Comparison of ENCODE assay signal across 10 cellular contexts in genomic region chr2:15748736-15749323, GRCh38.
A peak's percentile ranks its signal among the peaks of the same experiment; 100 is the strongest.
DNase-seq lines count a peak whose midpoint lies in the region; ATAC-seq and TF ChIP-seq lines count a peak whose summit lies in the region.
"Had no signal": no experiment of that assay in that cellular context is flagged by ENCODE, and none has a peak within 500 bp of the region (broad histone marks: within the 10 kb centered on the region; RNA-seq: fewer than 3 reads in every experiment).

No MANE protein-coding gene starts in this region.

- H2AFZ ChIP-seq in PC-9 = no peak overlapping the region

- H3K79me2 ChIP-seq in PC-9 (ENCODE audit: low read depth) = no peaks in the 10 kb centered on the region

- DNase-seq in A673 (ENCODE audit: low spot score) (peak; percentile 41), PC-9 (no peak), iPS DF 19.7 (ENCODE audit: low read depth, low spot score) (peak; percentile 54), SKM-1 treated with dmso at 0.1 percent for 144 hours (lab: John Stamatoyannopoulos, UW; ENCODE audit: unreplicated experiment) (no peak)
- DNase-seq: dorsolateral prefrontal cortex had no signal

- H3K9me2 ChIP-seq in PC-9 (ENCODE audit: insufficient read depth) = no peaks in the 10 kb centered on the region

- H3K4me3 ChIP-seq in A673 (ENCODE audit: low read depth, low read length, poor library complexity, severe bottlenecking) (no peak overlapping the region), PC-9 (no peak overlapping the region)
- H3K4me3 ChIP-seq: dorsolateral prefrontal cortex, pancreas had no signal

- no peaks in the 10 kb centered on the region for H4K20me1 ChIP-seq in PC-9 (ENCODE audit: insufficient read depth)

- intact Hi-C loops in A673 (cut with micrococcal nuclease; ENCODE audit: unreplicated experiment) (loop anchor here (5.0 kb wide), 1 partner anchor 112 kb away; no protein-coding TSS in a partner anchor), PC-9 (cut with micrococcal nuclease; ENCODE audit: unreplicated experiment) (no loop called here)

- BruUV-seq in A673 (replicated peaks; lab: Mats Ljungman, UMichigan) (no TSS peak), PC-9 (replicated peaks; lab: Mats Ljungman, UMichigan) (no TSS peak)

- CTCF ChIA-PET in A673 (lab: Charles Lee) = no interaction called here
- CTCF ChIA-PET in PC-9 (lab: Charles Lee) = no interaction called here

- no peaks in the 10 kb centered on the region for H3K27me3 ChIP-seq in A673 (replicated peaks; ENCODE audit: insufficient read depth, low read depth, low read length, poor library complexity)
- H3K27me3 ChIP-seq in PC-9 (ENCODE audit: insufficient read depth, low read depth) = peaks cover 87% of the 10 kb centered on the region
- H3K27me3 ChIP-seq: dorsolateral prefrontal cortex, pancreas had no signal

- peak; percentile 61 for TF ChIP-seq CTCF in A673 (conservative IDR thresholded peaks at IDR 0.05; ENCODE audit: low read depth, low read length)
- TF ChIP-seq CTCF in GM12872 (IDR thresholded peaks at IDR 0.05; ENCODE audit: insufficient read depth, low read depth, low read length) = peak; percentile 76
- peak; percentile 49; the same call in 1 of the 2 replicates for TF ChIP-seq CTCF in PC-9 (conservative IDR thresholded peaks at IDR 0.05)

- POLR2A ChIA-PET in A673 (lab: Charles Lee; ENCODE audit: low non-redundant PET) (no interaction called here), PC-9 (lab: Charles Lee; ENCODE audit: unreplicated experiment) (no interaction called here)

- H3K4me2 ChIP-seq in PC-9 = no peak overlapping the region

- H3K27ac ChIP-seq in A673 (ENCODE audit: low read depth, low read length, poor library complexity, severe bottlenecking) = no peak overlapping the region
- H3K27ac ChIP-seq in PC-9 = no peak overlapping the region
- H3K27ac ChIP-seq: dorsolateral prefrontal cortex, pancreas had no signal

- no peaks in the 10 kb centered on the region for H3K4me1 ChIP-seq in A673 (ENCODE audit: insufficient read depth, low read length, poor library complexity, severe bottlenecking)
- no peaks in the 10 kb centered on the region for H3K4me1 ChIP-seq in PC-9 (replicated peaks; ENCODE audit: insufficient read depth)
- H3K4me1 ChIP-seq: pancreas had no signal

- H3K9me3 ChIP-seq in A673 (ENCODE audit: low read depth, low read length, poor library complexity, severe bottlenecking) = no peaks in the 10 kb centered on the region
- H3K9me3 ChIP-seq in PC-9 (ENCODE audit: insufficient read depth, low read depth) = no peaks in the 10 kb centered on the region
- H3K9me3 ChIP-seq: pancreas had no signal

- H3K36me3 ChIP-seq in A673 (ENCODE audit: insufficient read depth, low read length, poor library complexity, severe bottlenecking) (no peaks in the 10 kb centered on the region), PC-9 (ENCODE audit: low read depth) (no peaks in the 10 kb centered on the region)
- H3K36me3 ChIP-seq: pancreas had no signal

- ATAC-seq in HG03565 (IDR thresholded peaks at IDR 0.05; ENCODE audit: unreplicated experiment) (no peak), HG03457 (IDR thresholded peaks at IDR 0.05; ENCODE audit: unreplicated experiment) (no peak), HG03175 (IDR thresholded peaks at IDR 0.05; ENCODE audit: unreplicated experiment) (no peak)

- no peaks in the 10 kb centered on the region for H3F3A ChIP-seq in PC-9 (ENCODE audit: insufficient read depth, low read depth)

Comparison
In these comparisons a context has a peak if more than half of its experiments do, and no peak if none do; other contexts are left out.
1. DNase-seq: peak in A673 (single experiment) and iPS DF 19.7 (single experiment); none in PC-9 (0 of 2) and SKM-1 treated with dmso at 0.1 percent for 144 hours (single experiment).
2. Peak in every context shown above with its lines, with median percentiles within 50 percentile points of each other: CTCF ChIP-seq.